8 cellular contexts compared by ENCODE assay signal in genomic region chr5:5492087-5492933, GRCh38.
DNase-seq lines count a peak whose midpoint lies in the region; ATAC-seq and TF ChIP-seq lines count a peak whose summit lies in the region.

No MANE protein-coding gene starts in this region.

- no peak overlapping the region for H3K9ac ChIP-seq in HCT116 (ENCODE audit: low read length)
- H3K9ac ChIP-seq in mesendoderm (ENCODE audit: low read length), result no peak overlapping the region

- no TSS peak for BruUV-seq in HCT116 (replicated peaks; lab: Mats Ljungman, UMichigan)

- no peak overlapping the region for H2BK120ac ChIP-seq in mesendoderm (ENCODE audit: low read depth, low read length)

- no peak overlapping the region for H3K4ac ChIP-seq in mesendoderm (ENCODE audit: low read depth, low read length)

- H3K27me3 Mint-ChIP-seq in activated CD8-positive, alpha-beta memory T cell treated with anti-CD3 and anti-CD28 coated beads, Interleukin-2, amount 10 ng/mL, durations not matched to agents 7 days and 5 days, result peaks cover 21% of the 10 kb centered on the region

- H3K23ac ChIP-seq in mesendoderm (ENCODE audit: low read length), result no peak overlapping the region

- DNase-seq in activated CD8-positive, alpha-beta memory T cell treated with anti-CD3 and anti-CD28 coated beads, Interleukin-2, amount 10 ng/mL, durations not matched to agents 7 days and 5 days, result peak; percentile 70
- DNase-seq in activated CD8-positive, alpha-beta memory T cell treated with anti-CD3 and anti-CD28 coated beads, Interleukin-2, amount 50 U/mL, for 48 hours, result no peak
- peak; percentile 57 for DNase-seq in HCT116 (ENCODE audit: low read depth, low spot score)
- peak; percentile 52 for DNase-seq in NCI-H1436 (lab: John Stamatoyannopoulos, UW)
- DNase-seq in T follicular helper cell (ENCODE audit: low read depth), result peak; percentile 4
- DNase-seq in dorsolateral prefrontal cortex, result peak in 2 of 10 donors; percentile 15 to 46
- DNase-seq in mesendoderm, result peak; percentile 71

- H3K9me3 ChIP-seq in HCT116 (ENCODE audit: control insufficient read depth in 1 of 2, insufficient read depth in 1 of 2, low read depth in 1 of 2, low read length in 2 of 2), result no peaks in the 10 kb centered on the region

- H3K27ac Mint-ChIP-seq in activated CD8-positive, alpha-beta memory T cell treated with anti-CD3 and anti-CD28 coated beads, Interleukin-2, amount 10 ng/mL, durations not matched to agents 7 days and 5 days, result peak overlapping the region; percentile 31

- no peaks in the 10 kb centered on the region for H3K27me3 ChIP-seq in HCT116 (ENCODE audit: insufficient read depth, low read length)
- H3K27me3 ChIP-seq in dorsolateral prefrontal cortex, result no peaks in the 10 kb centered on the region
- H3K27me3 ChIP-seq in mesendoderm (ENCODE audit: insufficient read depth, low read length, poor library complexity), result no peaks in the 10 kb centered on the region

- H3K79me1 ChIP-seq in mesendoderm (ENCODE audit: low read length), result no peaks in the 10 kb centered on the region

- RAD21 ChIA-PET in HCT116 (lab: Charles Lee; ENCODE audit: low non-redundant PET in 1 of 2, low total read pairs in 2 of 2, uncharacterized antibody in 2 of 2, unreplicated experiment in 2 of 2), result no interaction called here

- no peak overlapping the region for H3K18ac ChIP-seq in mesendoderm (ENCODE audit: low read length)

- H3K79me2 ChIP-seq in HCT116 (ENCODE audit: insufficient read depth, low read length) (no peaks in the 10 kb centered on the region), mesendoderm (ENCODE audit: control insufficient read depth, insufficient read depth, low read length) (no peaks in the 10 kb centered on the region)

- POLR2A ChIA-PET in HCT116 (lab: Charles Lee), result no interaction called here

- H2BK15ac ChIP-seq in mesendoderm (replicated peaks; ENCODE audit: low read depth), result no peak overlapping the region

- no peaks in the 10 kb centered on the region for H3K9me2 ChIP-seq in HCT116 (ENCODE audit: insufficient read depth)

- H3K4me2 ChIP-seq in HCT116 (ENCODE audit: low read length) (no peak overlapping the region), mesendoderm (ENCODE audit: low read length) (no peak overlapping the region)

- H3K36me3 ChIP-seq in HCT116 (ENCODE audit: control insufficient read depth in 1 of 2, insufficient read depth in 2 of 2, low read length in 2 of 2) (peaks cover under 1 to 9% of the 10 kb centered on the region in 2 experiments; a peak in 1 of 4 replicates), mesendoderm (ENCODE audit: control insufficient read depth, insufficient read depth, low read length) (no peaks in the 10 kb centered on the region)

- H4K20me1 ChIP-seq in HCT116 (ENCODE audit: insufficient read depth), result no peaks in the 10 kb centered on the region

- no peak for ATAC-seq in activated CD8-positive, alpha-beta memory T cell treated with anti-CD3 and anti-CD28 coated beads, Interleukin-2, amount 10 ng/mL, durations not matched to agents 7 days and 5 days
- ATAC-seq in HCT116 (peak; percentile 44; the same call in 1 of the 2 replicates), HG03571 (IDR thresholded peaks at IDR 0.05; ENCODE audit: unreplicated experiment) (no peak)

- no CpG with 5 or more reads among the region's 12 CpGs for WGBS in mesendoderm (ENCODE audit: extremely low coverage, insufficient coverage, low lambda C conversion rate)

- no peak overlapping the region for H3K56ac ChIP-seq in mesendoderm (ENCODE audit: low read length)

- H2AFZ ChIP-seq in HCT116 (ENCODE audit: low read depth, low read length, poor library complexity, severe bottlenecking), result no peak overlapping the region

- H3K4me1 ChIP-seq in HCT116 (ENCODE audit: control insufficient read depth in 1 of 2, insufficient read depth in 2 of 2, low read length in 2 of 2) (peaks cover 6 to 7% of the 10 kb centered on the region in 2 experiments), mesendoderm (ENCODE audit: control insufficient read depth, low read depth, low read length) (no peaks in the 10 kb centered on the region)

- H2BK5ac ChIP-seq in mesendoderm (ENCODE audit: low read length), result no peak overlapping the region

- TF ChIP-seq POLR2A in HCT116 (IDR thresholded peaks at IDR 0.05; ENCODE audit: borderline replicate concordance, extremely low read depth, insufficient read depth, insufficient read length), result no peak

- no peaks in the 10 kb centered on the region for H3K9me3 Mint-ChIP-seq in activated CD8-positive, alpha-beta memory T cell treated with anti-CD3 and anti-CD28 coated beads, Interleukin-2, amount 10 ng/mL, durations not matched to agents 7 days and 5 days (ENCODE audit: low read depth)

- H4K5ac ChIP-seq in mesendoderm (ENCODE audit: low read length), result no peak overlapping the region

- H3K4me1 Mint-ChIP-seq in activated CD8-positive, alpha-beta memory T cell treated with anti-CD3 and anti-CD28 coated beads, Interleukin-2, amount 10 ng/mL, durations not matched to agents 7 days and 5 days, result peaks cover 19% of the 10 kb centered on the region

- peak overlapping the region; percentile 35 for H3K4me3 Mint-ChIP-seq in activated CD8-positive, alpha-beta memory T cell treated with anti-CD3 and anti-CD28 coated beads, Interleukin-2, amount 10 ng/mL, durations not matched to agents 7 days and 5 days

- H3K36me3 Mint-ChIP-seq in activated CD8-positive, alpha-beta memory T cell treated with anti-CD3 and anti-CD28 coated beads, Interleukin-2, amount 10 ng/mL, durations not matched to agents 7 days and 5 days, result peaks cover 10% of the 10 kb centered on the region

- TF ChIP-seq CTCF in HCT116 (IDR thresholded peaks at IDR 0.05 in 2 of 3, conservative IDR thresholded peaks at IDR 0.05 in 1 of 3; ENCODE audit: borderline replicate concordance in 1 of 3, insufficient read depth in 1 of 3, low read depth in 2 of 3, low read length in 2 of 3) (peak; percentile 40 to 83 (median 69); a peak in 5 of 6 replicates), dorsolateral prefrontal cortex (IDR thresholded peaks at IDR 0.05 in 54 of 56, conservative IDR thresholded peaks at IDR 0.05 in 2 of 56; ENCODE audit: low read depth in 1 of 56, partially characterized antibody in 56 of 56) (peak; percentile 28 to 79 (median 63))

- no peak overlapping the region for H2AK5ac ChIP-seq in mesendoderm (ENCODE audit: low read length)

- TF ChIP-seq RAD21 in HCT116 (IDR thresholded peaks at IDR 0.05; ENCODE audit: low read depth), result peak; percentile 83

- intact Hi-C loops in HCT116 (cut with micrococcal nuclease), result loop anchor here (1.0 to 10.0 kb wide), 6 partner anchors 802 to 1253 kb away; partner anchors contain the start of gene MED10
- intact Hi-C loops in dorsolateral prefrontal cortex (cut with DNase I), result loop anchor here (5.0 to 10.0 kb wide), 4 partner anchors 882 to 1250 kb away; partner anchors contain the start of genes MED10 (in 1 of the 2) and TENT4A (in 1 of the 2)

- H4K8ac ChIP-seq in mesendoderm (ENCODE audit: low read depth, low read length), result no peak overlapping the region

- CTCF ChIA-PET in activated CD8-positive, alpha-beta memory T cell treated with anti-CD3 and anti-CD28 coated beads, Interleukin-2, amount 10 ng/mL, durations not matched to agents 7 days and 5 days (lab: Charles Lee), result interaction anchor here (1.9 kb wide), 1 partner anchor 7 kb away, joined by 5 read pairs; no protein-coding TSS in a partner anchor
- CTCF ChIA-PET in HCT116 (lab: Charles Lee), result no interaction called here

- H3K27ac ChIP-seq in HCT116 (ENCODE audit: low read depth, low read length) (no peak overlapping the region), dorsolateral prefrontal cortex (no peak overlapping the region), mesendoderm (ENCODE audit: low read depth, low read length) (no peak overlapping the region)

- H3K4me3 ChIP-seq in HCT116 (replicated peaks in 1 of 2; ENCODE audit: low read depth in 1 of 2, low read length in 2 of 2), result no peak overlapping the region
- peak overlapping the region in 1 of 59 donors; percentile 7 for H3K4me3 ChIP-seq in dorsolateral prefrontal cortex
- no peak overlapping the region for H3K4me3 ChIP-seq in mesendoderm (ENCODE audit: low read length)

TF ChIP-seq in HCT116, 20 proteins besides CTCF, POLR2A, EP300 and RAD21 (continues in another document):
- TF ChIP-seq POLR2AphosphoS5 (IDR thresholded peaks at IDR 0.05; ENCODE audit: low read depth, low read length) (no peak), EGR1 (IDR thresholded peaks at IDR 0.05; ENCODE audit: low read depth) (no peak), SRF (IDR thresholded peaks at IDR 0.05; ENCODE audit: low read depth) (no peak), EZH2phosphoT487 (IDR thresholded peaks at IDR 0.05; ENCODE audit: borderline replicate concordance) (no peak), ELF1 (IDR thresholded peaks at IDR 0.05; ENCODE audit: borderline replicate concordance, low read depth) (no peak), ZBTB33 (IDR thresholded peaks at IDR 0.05; ENCODE audit: extremely low read depth, insufficient replicate concordance, low read length) (no peak), CBX3 (IDR thresholded peaks at IDR 0.05; ENCODE audit: low read depth) (no peak), ZFX (IDR thresholded peaks at IDR 0.05) (no peak), EZH2 (IDR thresholded peaks at IDR 0.05) (no peak), JUND (IDR thresholded peaks at IDR 0.05) (no peak), YY1 (IDR thresholded peaks at IDR 0.05; ENCODE audit: extremely low read depth, insufficient replicate concordance, low read depth, low read length) (no peak), SP1 (IDR thresholded peaks at IDR 0.05; ENCODE audit: low read depth) (no peak), FOSL1 (IDR thresholded peaks at IDR 0.05; ENCODE audit: low read depth) (no peak)
